In the genomic region with DNA sequence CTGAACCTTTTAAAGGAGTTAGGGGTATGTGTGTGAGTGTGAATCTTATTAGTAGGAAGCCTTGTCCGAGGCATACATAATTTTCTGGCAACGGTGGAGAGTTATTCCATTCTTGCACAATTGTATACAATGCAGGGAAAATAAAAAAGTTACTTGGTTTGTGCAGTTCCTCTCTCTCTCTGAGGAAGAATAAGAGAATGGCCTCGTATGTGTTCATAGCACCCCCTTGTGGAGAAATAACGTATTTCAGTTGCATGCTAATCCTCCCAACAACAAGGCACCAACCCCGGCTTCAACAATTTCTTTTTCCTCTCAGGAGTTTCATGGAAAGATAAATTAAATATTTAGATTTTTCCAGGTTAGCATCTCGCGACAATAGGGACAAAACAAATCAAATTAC, we compare ENCODE assay signal across 9 cellular contexts. TPM values are rescaled to one million over a fixed set of nuclear protein-coding genes. Genes with fewer than 3 reads are reported as not detected.
DNase-seq lines count a peak whose midpoint lies in the region; ATAC-seq and TF ChIP-seq lines count a peak whose summit lies in the region.
"Had no signal": no experiment of that assay in that cellular context is flagged by ENCODE, and none has a peak within 500 bp of the region (broad histone marks: within the 10 kb centered on the region; RNA-seq: fewer than 3 reads in every experiment).

No MANE protein-coding gene starts in this region.

- H3K27ac ChIP-seq in lower lobe of right lung: no peak overlapping the region
- H3K27ac ChIP-seq: epithelial cell of prostate had no signal

- ATAC-seq in lower lobe of right lung: peak in 1 of 2 donors; percentile 66

- no peaks in the 10 kb centered on the region for H3K27me3 ChIP-seq in H7 (ENCODE audit: control insufficient read depth, insufficient read depth, low read length)
- no peaks in the 10 kb centered on the region for H3K27me3 ChIP-seq in lower lobe of right lung (ENCODE audit: low read depth)

- H3K4me3 ChIP-seq in H7 (ENCODE audit: insufficient read depth, low read depth, low read length): no peak overlapping the region
- H3K4me3 ChIP-seq in lower lobe of right lung: no peak overlapping the region

- TF ChIP-seq CTCF in lower lobe of right lung (IDR thresholded peaks at IDR 0.05): peak; percentile 62

- peak; percentile 3 for DNase-seq in stimulated activated CD4-positive, alpha-beta T cell treated with anti-CD3 and anti-CD28 coated beads, Interleukin-4, amount 100 ng/mL, for 24 hours
- no peak for DNase-seq in stimulated activated CD4-positive, alpha-beta T cell treated with anti-CD3 and anti-CD28 coated beads, Interleukin-12 subunit alpha, Interleukin-12 subunit beta, amount 100 ng/mL, for 4 hours
- peak; percentile 8 for DNase-seq in H7
- peak; percentile 36 for DNase-seq in NCI-H1092 treated with DMSO at 0.1 percent for 48 hours (lab: John Stamatoyannopoulos, UW)
- DNase-seq in central memory CD4-positive, alpha-beta T cell: peak; percentile 29
- DNase-seq in lower lobe of right lung: no peak
- DNase-seq in NCI-H1694 (lab: John Stamatoyannopoulos, UW): no peak
- DNase-seq in ecto neural progenitor cell (ENCODE audit: low spot score): no peak

- intact Hi-C loops in lower lobe of right lung (cut with DNase I): no loop called here

- H3K36me3 ChIP-seq in H7 (replicated peaks; ENCODE audit: control insufficient read depth, insufficient read depth, low read length) (no peaks in the 10 kb centered on the region), lower lobe of right lung (no peaks in the 10 kb centered on the region)

- no peaks in the 10 kb centered on the region for H3K9me3 ChIP-seq in lower lobe of right lung

- no peaks in the 10 kb centered on the region for H3K4me1 ChIP-seq in lower lobe of right lung

RNA-seq across cellular contexts. Expression of gene FGF13, which starts 33.7 kb away (rescaled TPM):
- total RNA-seq in H7 (2014; rRNA removed; shearing (Covaris generic)): 81.2 and 96.9 TPM in 2 replicates
- total RNA-seq in lower lobe of right lung: 4.0 TPM

Comparison
In these comparisons a context has a peak if more than half of its experiments do, and no peak if none do; other contexts are left out.
1. DNase-seq: peak in stimulated activated CD4-positive, alpha-beta T cell treated with anti-CD3 and anti-CD28 coated beads, Interleukin-4, amount 100 ng/mL, for 24 hours (single experiment), H7 (single experiment), NCI-H1092 treated with DMSO at 0.1 percent for 48 hours (single experiment) and central memory CD4-positive, alpha-beta T cell (single experiment); none in stimulated activated CD4-positive, alpha-beta T cell treated with anti-CD3 and anti-CD28 coated beads, Interleukin-12 subunit alpha, Interleukin-12 subunit beta, amount 100 ng/mL, for 4 hours (single experiment), lower lobe of right lung (single experiment), NCI-H1694 (single experiment) and ecto neural progenitor cell (single experiment).
2. RNA of gene FGF13, which starts 33.7 kb away (total RNA-seq): 81.2 to 96.9 TPM in H7; 4.0 TPM in lower lobe of right lung (single experiment); every median in the first group is over 10 times any median in the second.